Comparison of ENCODE assay signal across 17 cellular contexts in the genomic region with DNA sequence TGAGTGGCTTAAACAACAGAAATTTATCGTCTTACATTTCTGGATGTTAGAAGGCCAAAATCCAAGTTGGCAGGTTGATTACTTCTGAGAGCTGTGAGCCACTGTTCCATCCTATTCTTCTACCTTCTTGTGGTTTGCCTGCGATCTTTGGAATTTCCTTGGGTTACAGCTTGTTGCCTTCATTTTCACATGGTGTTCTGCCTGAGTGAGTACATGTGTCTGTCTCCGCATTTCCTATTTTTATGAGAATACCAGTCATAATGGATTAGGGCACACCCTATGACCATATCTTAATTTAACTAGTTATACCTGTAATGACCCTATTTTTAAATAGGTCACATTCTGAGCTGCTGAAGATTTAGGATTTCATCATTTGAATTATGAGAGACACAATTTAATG.
"Had no signal": no experiment of that assay in that cellular context is flagged by ENCODE, and none has a peak within 500 bp of the region (broad histone marks: within the 10 kb centered on the region; RNA-seq: fewer than 3 reads in every experiment).

No MANE protein-coding gene starts in this region.

- H3K36me3 ChIP-seq: brain microvascular endothelial cell, gastroesophageal sphincter, neutrophil, thyroid gland had no signal

- H3K27ac ChIP-seq: brain microvascular endothelial cell, gastroesophageal sphincter, neutrophil, thyroid gland had no signal

- ATAC-seq: gastroesophageal sphincter; naive thymus-derived CD8-positive, alpha-beta T cell; stimulated activated memory B cell treated with anti-CD40 and anti-IgM and Interleukin-4, amounts not matched to agents 10 μg/mL and 1 μg/mL and 100 μg/mL, for 72 hours had no signal

- H3K4me1 ChIP-seq: gastroesophageal sphincter, thyroid gland had no signal

- H3K9me3 ChIP-seq: gastroesophageal sphincter, neutrophil, thyroid gland had no signal

- H3K27me3 ChIP-seq: brain microvascular endothelial cell, gastroesophageal sphincter, neutrophil, thyroid gland had no signal

- DNase-seq: activated CD4-positive, alpha-beta memory T cell treated with anti-CD3 and anti-CD28 coated beads for 36 hours; activated gamma-delta T cell treated with Interleukin-2 at 50 U/mL for 16 hours; activated T-cell treated with anti-CD3 and anti-CD28 coated beads, Interleukin-2, amount 50 U/mL, for 48 hours; amniotic stem cell; brain microvascular endothelial cell; dermis blood vessel endothelial cell; endodermal cell; erythroblast; islet precursor cell; mesenchymal stem cell; naive thymus-derived CD8-positive, alpha-beta T cell; retina; stimulated activated CD4-positive, alpha-beta T cell treated with anti-CD3 and anti-CD28 coated beads, Interleukin-2, amount 100 ng/mL, for 48 hours; thyroid gland had no signal

- H3K4me3 ChIP-seq: gastroesophageal sphincter, thyroid gland had no signal
